Comparison of ENCODE assay signal across 11 cellular contexts in the genomic region with DNA sequence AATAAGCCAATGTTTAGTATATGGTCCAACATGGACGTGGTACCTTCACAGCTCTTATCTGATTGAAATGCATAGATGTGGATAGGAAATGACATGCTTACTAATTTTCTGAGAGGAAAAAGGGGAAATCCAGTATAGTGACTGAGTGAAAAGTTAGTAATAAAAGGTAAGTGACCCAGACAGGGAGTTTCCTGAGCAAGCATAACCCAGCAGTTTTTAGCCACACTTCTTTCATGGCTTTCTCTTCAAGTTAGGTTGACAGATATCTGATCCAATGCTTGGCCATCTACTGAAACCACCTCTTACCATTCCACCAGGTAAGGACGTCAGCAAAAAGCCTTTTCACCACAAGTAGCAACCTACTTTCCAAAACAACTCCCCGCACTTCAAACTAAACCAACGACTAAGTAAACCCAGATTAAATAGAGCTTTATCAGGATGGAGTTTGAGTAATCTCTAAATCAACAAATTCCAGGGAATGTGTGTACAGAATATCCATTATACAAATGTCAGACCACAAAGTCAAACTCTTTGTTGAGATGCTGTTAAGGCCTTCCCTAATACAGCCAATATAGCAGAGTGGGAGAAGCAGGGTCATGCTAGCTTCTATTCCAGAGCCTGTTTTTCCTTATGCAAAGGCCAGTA.
DNase-seq lines count a peak whose midpoint lies in the region; ATAC-seq and TF ChIP-seq lines count a peak whose summit lies in the region.
"Had no signal": no experiment of that assay in that cellular context is flagged by ENCODE, and none has a peak within 500 bp of the region (broad histone marks: within the 10 kb centered on the region; RNA-seq: fewer than 3 reads in every experiment).

No MANE protein-coding gene starts in this region.

- H3K4me3 ChIP-seq in trophoblast cell (ENCODE audit: low read depth, low read length) (no peak overlapping the region), psoas muscle (no peak overlapping the region)

- H4K8ac ChIP-seq in trophoblast cell (ENCODE audit: low read depth, low read length), result no peak overlapping the region

- H3K4me3 Mint-ChIP-seq in activated T-helper 2 cell treated with anti-CD3 and anti-CD28 coated beads, Interferon-gamma antibody, Interleukin-2, Interleukin-4, amounts not matched to agents 10 μg/mL and 5 μg/mL and 100 μg/mL, durations not matched to agents 14 hours and 24 hours and 36 hours (ENCODE audit: low read depth), result no peak overlapping the region

- no peak overlapping the region for H3K9ac ChIP-seq in trophoblast cell (ENCODE audit: low read length)

- no peaks in the 10 kb centered on the region for H3K27me3 ChIP-seq in trophoblast cell (ENCODE audit: insufficient read depth, low read length)
- H3K27me3 ChIP-seq in psoas muscle (ENCODE audit: insufficient read depth in 3 of 3, low read length in 2 of 3), result no peaks in the 10 kb centered on the region

- TF ChIP-seq CTCF in GM10266 (IDR thresholded peaks at IDR 0.05; ENCODE audit: control insufficient read depth, insufficient read depth, low read depth, missing control alignments) (no peak), psoas muscle (IDR thresholded peaks at IDR 0.05) (no peak)

- no peaks in the 10 kb centered on the region for H3K9me3 Mint-ChIP-seq in activated T-helper 2 cell treated with anti-CD3 and anti-CD28 coated beads, Interferon-gamma antibody, Interleukin-2, Interleukin-4, amounts not matched to agents 10 μg/mL and 5 μg/mL and 100 μg/mL, durations not matched to agents 14 hours and 24 hours and 36 hours

- DNase-seq in GM10266 (ENCODE audit: extremely low spot score) (peak; percentile 47), SW480 (ENCODE audit: low spot score) (no peak), trophoblast cell (no peak), psoas muscle (no peak)
- no peak for DNase-seq in activated T-helper 2 cell treated with anti-CD3 and anti-CD28 coated beads, Interferon-gamma antibody, Interleukin-2, Interleukin-4, amounts not matched to agents 10 μg/mL and 5 μg/mL and 100 μg/mL, durations not matched to agents 14 hours and 24 hours and 36 hours (ENCODE audit: low spot score)
- DNase-seq: activated CD8-positive, alpha-beta memory T cell treated with anti-CD3 and anti-CD28 coated beads for 24 hours; DMS 273 treated with DMSO at 0.1 percent for 48 hours had no signal

- H3K18ac ChIP-seq in trophoblast cell (ENCODE audit: low read length), result no peak overlapping the region

- H3K4ac ChIP-seq in trophoblast cell (ENCODE audit: low read depth, low read length), result no peak overlapping the region

- H3K4me1 ChIP-seq in trophoblast cell (ENCODE audit: control insufficient read depth in 1 of 2, insufficient read depth in 2 of 2, low read length in 2 of 2) (no peaks in the 10 kb centered on the region), psoas muscle (no peaks in the 10 kb centered on the region)

- peaks cover 52% of the 10 kb centered on the region for H3K4me1 Mint-ChIP-seq in activated T-helper 2 cell treated with anti-CD3 and anti-CD28 coated beads, Interferon-gamma antibody, Interleukin-2, Interleukin-4, amounts not matched to agents 10 μg/mL and 5 μg/mL and 100 μg/mL, durations not matched to agents 14 hours and 24 hours and 36 hours (ENCODE audit: low read depth)

- H2BK5ac ChIP-seq in trophoblast cell (ENCODE audit: low read depth, low read length, poor library complexity), result no peak overlapping the region

- no peak overlapping the region for H3K4me2 ChIP-seq in trophoblast cell (ENCODE audit: low read length)

- no peak overlapping the region for H2AFZ ChIP-seq in trophoblast cell (ENCODE audit: insufficient read depth, low read length, poor library complexity)

- intact Hi-C loops in activated T-helper 2 cell treated with anti-CD3 and anti-CD28 coated beads, Interferon-gamma antibody, Interleukin-2, Interleukin-4, amounts not matched to agents 10 μg/mL and 5 μg/mL and 100 μg/mL, durations not matched to agents 14 hours and 24 hours and 36 hours (cut with micrococcal nuclease), result loop anchor here (1.0 to 10.0 kb wide), 9 partner anchors 44 to 1212 kb away; partner anchors contain the start of gene BNIP2
- intact Hi-C loops in psoas muscle (cut with DNase I), result no loop called here

- no peaks in the 10 kb centered on the region for H3K79me2 ChIP-seq in trophoblast cell (ENCODE audit: control insufficient read depth, insufficient read depth, low read length, poor library complexity)

- H3K27ac ChIP-seq in trophoblast cell (ENCODE audit: low read depth, low read length) (no peak overlapping the region), psoas muscle (no peak overlapping the region)

- no peak overlapping the region for H2BK120ac ChIP-seq in trophoblast cell (ENCODE audit: insufficient read depth, low read length, poor library complexity)

- H4K12ac ChIP-seq in trophoblast cell (ENCODE audit: low read depth, low read length), result no peak overlapping the region

- H2AK5ac ChIP-seq in trophoblast cell (ENCODE audit: low read length), result no peak overlapping the region

- no peak overlapping the region for H3K14ac ChIP-seq in trophoblast cell (ENCODE audit: low read length)

- H3K23ac ChIP-seq in trophoblast cell (ENCODE audit: low read length), result no peak overlapping the region

- no peak overlapping the region for H2BK12ac ChIP-seq in trophoblast cell (ENCODE audit: low read length)

- WGBS in trophoblast cell (ENCODE audit: extremely low coverage, insufficient coverage, insufficient read length), result 100% methylated on average over 2 of the region's 4 CpGs
- 92 to 95% (median 94%) methylated on average over 4 of the region's 4 CpGs for whole genome bisulfite sequencing in psoas muscle, 3 donors

- ATAC-seq in GM18907 (IDR thresholded peaks at IDR 0.05; ENCODE audit: unreplicated experiment), result peak; percentile 69
- ATAC-seq in HG02938 (IDR thresholded peaks at IDR 0.05; ENCODE audit: unreplicated experiment), result peak; percentile 43
- ATAC-seq in GM19023 (IDR thresholded peaks at IDR 0.05; ENCODE audit: unreplicated experiment), result no peak
- no peak for ATAC-seq in psoas muscle
- ATAC-seq: HCT116 had no signal

- no peaks in the 10 kb centered on the region for H3K79me1 ChIP-seq in trophoblast cell (ENCODE audit: low read length)

- H4K91ac ChIP-seq in trophoblast cell (ENCODE audit: low read depth, low read length), result no peak overlapping the region

- peak overlapping the region; percentile 64 for H3K27ac Mint-ChIP-seq in activated T-helper 2 cell treated with anti-CD3 and anti-CD28 coated beads, Interferon-gamma antibody, Interleukin-2, Interleukin-4, amounts not matched to agents 10 μg/mL and 5 μg/mL and 100 μg/mL, durations not matched to agents 14 hours and 24 hours and 36 hours

- H3K9me3 ChIP-seq in trophoblast cell (ENCODE audit: insufficient read depth, low read depth, low read length) (no peaks in the 10 kb centered on the region), psoas muscle (no peaks in the 10 kb centered on the region)

- no peaks in the 10 kb centered on the region for H3K36me3 Mint-ChIP-seq in activated T-helper 2 cell treated with anti-CD3 and anti-CD28 coated beads, Interferon-gamma antibody, Interleukin-2, Interleukin-4, amounts not matched to agents 10 μg/mL and 5 μg/mL and 100 μg/mL, durations not matched to agents 14 hours and 24 hours and 36 hours (ENCODE audit: low read depth)

- H3K27me3 Mint-ChIP-seq in activated T-helper 2 cell treated with anti-CD3 and anti-CD28 coated beads, Interferon-gamma antibody, Interleukin-2, Interleukin-4, amounts not matched to agents 10 μg/mL and 5 μg/mL and 100 μg/mL, durations not matched to agents 14 hours and 24 hours and 36 hours (ENCODE audit: low read depth), result peaks cover 14% of the 10 kb centered on the region

- H3K36me3 ChIP-seq in trophoblast cell (ENCODE audit: control insufficient read depth in 1 of 2, insufficient read depth in 2 of 2, low read length in 2 of 2), result no peaks in the 10 kb centered on the region
- H3K36me3 ChIP-seq in psoas muscle (ENCODE audit: insufficient read depth in 1 of 2, low read depth in 1 of 2), result no peaks in the 10 kb centered on the region

Comparison
In these comparisons a context has a peak if more than half of its experiments do, and no peak if none do; other contexts are left out.
1. ATAC-seq: peak in GM18907 (single experiment) and HG02938 (single experiment); none in GM19023 (single experiment) and psoas muscle (0 of 4).